In genomic region chr19:18093439-18094161, GRCh38 we compare ENCODE assay signal across 11 cellular contexts. TPM values are rescaled to one million over a fixed set of nuclear protein-coding genes. Genes with fewer than 3 reads are reported as not detected.
DNase-seq lines count a peak whose midpoint lies in the region; ATAC-seq and TF ChIP-seq lines count a peak whose summit lies in the region.
"Had no signal": no experiment of that assay in that cellular context is flagged by ENCODE, and none has a peak within 500 bp of the region (broad histone marks: within the 10 kb centered on the region; RNA-seq: fewer than 3 reads in every experiment).

No MANE protein-coding gene starts in this region.

- no peaks in the 10 kb centered on the region for H3K36me3 Mint-ChIP-seq in stimulated activated naive CD8-positive, alpha-beta T cell treated with anti-CD3 and anti-CD28 coated beads, Interleukin-15, Interleukin-2, amounts not matched to agents 100 ng/mL and 50 ng/mL, for 24 hours (ENCODE audit: low read depth)
- no peaks in the 10 kb centered on the region for H3K36me3 Mint-ChIP-seq in endothelial cell (ENCODE audit: low read depth, unreplicated experiment)

- DNase-seq in stimulated activated naive CD8-positive, alpha-beta T cell treated with anti-CD3 and anti-CD28 coated beads, Interleukin-15, Interleukin-2, amounts not matched to agents 100 U/mL and 50 U/mL, for 24 hours = no peak
- DNase-seq in NCI-H82 (lab: John Stamatoyannopoulos, UW) (peak; percentile 73), choroid plexus epithelial cell (ENCODE audit: low read depth) (peak; percentile 42), HT-29 (ENCODE audit: low spot score) (no peak), DMS153 (lab: John Stamatoyannopoulos, UW) (no peak), endothelial cell (ENCODE audit: low spot score) (no peak)
- DNase-seq: posterior cingulate gyrus had no signal

- no peak overlapping the region for H3K4me3 Mint-ChIP-seq in stimulated activated naive CD8-positive, alpha-beta T cell treated with anti-CD3 and anti-CD28 coated beads, Interleukin-15, Interleukin-2, amounts not matched to agents 100 ng/mL and 50 ng/mL, for 24 hours
- H3K4me3 Mint-ChIP-seq in endothelial cell (ENCODE audit: unreplicated experiment) = no peak overlapping the region
- H3K4me3 Mint-ChIP-seq: CD14-positive monocyte; central memory CD8-positive, alpha-beta T cell had no signal

- peaks cover 58% of the 10 kb centered on the region for H3K4me1 Mint-ChIP-seq in stimulated activated naive CD8-positive, alpha-beta T cell treated with anti-CD3 and anti-CD28 coated beads, Interleukin-15, Interleukin-2, amounts not matched to agents 100 ng/mL and 50 ng/mL, for 24 hours (ENCODE audit: low read depth)
- H3K4me1 Mint-ChIP-seq in endothelial cell (ENCODE audit: unreplicated experiment) = no peaks in the 10 kb centered on the region

- H3K27me3 Mint-ChIP-seq in stimulated activated naive CD8-positive, alpha-beta T cell treated with anti-CD3 and anti-CD28 coated beads, Interleukin-15, Interleukin-2, amounts not matched to agents 100 ng/mL and 50 ng/mL, for 24 hours = no peaks in the 10 kb centered on the region
- H3K27me3 Mint-ChIP-seq in endothelial cell (ENCODE audit: unreplicated experiment) = peaks cover 1% of the 10 kb centered on the region
- H3K27me3 Mint-ChIP-seq: central memory CD8-positive, alpha-beta T cell had no signal

- peak overlapping the region; percentile 40 for H3K27ac Mint-ChIP-seq in stimulated activated naive CD8-positive, alpha-beta T cell treated with anti-CD3 and anti-CD28 coated beads, Interleukin-15, Interleukin-2, amounts not matched to agents 100 ng/mL and 50 ng/mL, for 24 hours
- no peak overlapping the region for H3K27ac Mint-ChIP-seq in endothelial cell (ENCODE audit: unreplicated experiment)

- no peak for ATAC-seq in stimulated activated naive CD8-positive, alpha-beta T cell treated with anti-CD3 and anti-CD28 coated beads, Interleukin-15, Interleukin-2, amounts not matched to agents 100 U/mL and 50 U/mL, for 24 hours
- ATAC-seq in GM18519 (IDR thresholded peaks at IDR 0.05; ENCODE audit: low FRiP score, unreplicated experiment) = no peak

- no peaks in the 10 kb centered on the region for H3K9me3 Mint-ChIP-seq in stimulated activated naive CD8-positive, alpha-beta T cell treated with anti-CD3 and anti-CD28 coated beads, Interleukin-15, Interleukin-2, amounts not matched to agents 100 ng/mL and 50 ng/mL, for 24 hours
- H3K9me3 Mint-ChIP-seq in endothelial cell (ENCODE audit: unreplicated experiment) = no peaks in the 10 kb centered on the region
- H3K9me3 Mint-ChIP-seq: central memory CD8-positive, alpha-beta T cell had no signal

- TF ChIP-seq CTCF in choroid plexus epithelial cell (conservative IDR thresholded peaks at IDR 0.05; ENCODE audit: low read depth, low read length) (no peak), endothelial cell (IDR thresholded peaks at IDR 0.05; ENCODE audit: unreplicated experiment) (no peak)

- no peak overlapping the region for H3K4me3 ChIP-seq in choroid plexus epithelial cell (ENCODE audit: low read depth, low read length)

RNA-seq across cellular contexts. Expression of gene MAST3, which starts 4.0 kb away (rescaled TPM):
- total RNA-seq in HT-29 (2014; rRNA removed; shearing (Covaris generic)) = 8.6 and 13.8 TPM in 2 replicates
- 3.9 TPM for total RNA-seq in endothelial cell (ENCODE audit: unreplicated experiment)

RNA-seq across cellular contexts. Expression of gene IL12RB1, which starts 6.9 kb away (rescaled TPM):
- total RNA-seq in HT-29 (2014; rRNA removed; shearing (Covaris generic)) = not detected in 2 replicates
- not detected for total RNA-seq in endothelial cell (ENCODE audit: unreplicated experiment)

RNA-seq across cellular contexts. Expression of gene PIK3R2, which starts 59.4 kb away (rescaled TPM):
- total RNA-seq in HT-29 (2014; rRNA removed; shearing (Covaris generic)) = 26.4 and 37.7 TPM in 2 replicates
- 28.0 TPM for total RNA-seq in endothelial cell (ENCODE audit: unreplicated experiment)

Comparison
In these comparisons a context has a peak if more than half of its experiments do, and no peak if none do; other contexts are left out.
1. DNase-seq: peak in NCI-H82 (single experiment) and choroid plexus epithelial cell (single experiment); none in stimulated activated naive CD8-positive, alpha-beta T cell treated with anti-CD3 and anti-CD28 coated beads, Interleukin-15, Interleukin-2, amounts not matched to agents 100 U/mL and 50 U/mL, for 24 hours (single experiment), HT-29 (single experiment), DMS153 (single experiment) and endothelial cell (single experiment).